1 cellular context compared by ENCODE assay signal in the genomic region with DNA sequence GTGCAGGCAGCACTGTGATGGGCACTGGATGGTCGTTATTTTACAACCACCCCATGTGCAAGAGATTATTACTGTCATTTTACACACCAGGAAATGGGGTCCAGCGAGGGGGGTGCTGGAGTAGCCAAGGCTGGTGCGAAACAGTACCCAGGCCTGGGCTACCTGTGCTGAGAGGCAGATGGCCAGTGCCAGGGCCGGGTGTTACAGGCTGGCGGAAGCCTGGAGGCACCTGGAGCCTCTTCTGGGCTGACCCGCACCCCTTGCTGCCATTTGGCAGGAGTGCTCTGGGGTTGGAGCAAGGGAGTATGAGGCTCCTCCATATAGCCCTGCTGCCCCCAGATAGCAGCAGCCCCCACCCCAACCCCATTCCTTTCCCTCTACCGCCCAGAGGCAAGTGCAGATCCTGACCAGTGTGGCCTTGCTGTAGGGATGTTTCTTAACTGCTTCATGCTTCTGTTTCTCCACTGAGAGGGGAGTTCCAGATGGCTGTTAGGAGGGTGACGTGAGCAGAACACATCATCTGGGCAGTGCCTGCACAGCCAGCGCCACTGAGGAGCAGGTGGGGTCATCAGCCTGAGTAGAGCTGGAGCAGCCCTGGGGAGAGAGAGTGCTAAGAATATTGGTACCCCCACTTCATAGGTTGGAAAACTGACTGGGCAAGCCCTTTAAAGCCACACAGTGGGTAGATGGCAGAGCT.
TF ChIP-seq lines count a peak whose summit lies in the region.

No MANE protein-coding gene starts in this region.

TF ChIP-seq in IMR-90, 13 proteins besides CTCF, POLR2A, EP300 and RAD21:
- TF ChIP-seq MXI1 (IDR thresholded peaks at IDR 0.05; ENCODE audit: borderline replicate concordance, low read depth, low read length) (no peak), SMC3 (IDR thresholded peaks at IDR 0.05; ENCODE audit: low read depth, low read length) (no peak), CHD1 (IDR thresholded peaks at IDR 0.05; ENCODE audit: low read depth, low read length) (no peak), FOS (IDR thresholded peaks at IDR 0.05; ENCODE audit: low read depth, low read length) (no peak), NFE2L2 (IDR thresholded peaks at IDR 0.05; ENCODE audit: low read depth, low read length) (no peak)
TF ChIP-seq in IMR-90: peak in this region for 0.
